Comparison of ENCODE assay signal across 29 cellular contexts in the genomic region with DNA sequence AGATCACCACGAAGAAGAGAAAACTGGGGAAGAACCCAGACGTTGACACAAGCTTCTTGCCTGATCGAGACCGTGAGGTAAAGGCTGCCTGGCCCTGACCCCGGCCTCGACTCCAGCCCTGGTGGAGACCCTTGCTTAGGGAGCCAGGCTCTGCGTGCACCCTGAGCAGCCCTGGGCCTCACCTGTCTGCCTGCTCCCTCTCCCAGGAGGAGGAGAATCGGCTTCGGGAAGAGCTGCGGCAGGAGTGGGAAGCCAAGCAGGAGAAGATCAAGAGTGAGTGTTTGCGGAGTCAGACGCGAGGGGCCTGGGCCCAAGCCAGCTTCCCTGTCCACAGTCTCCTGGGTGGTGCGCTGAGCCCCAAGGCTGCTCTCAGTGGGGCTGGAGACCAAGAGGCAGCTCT.
"Had no signal": no experiment of that assay in that cellular context is flagged by ENCODE, and none has a peak within 500 bp of the region (broad histone marks: within the 10 kb centered on the region; RNA-seq: fewer than 3 reads in every experiment).

No MANE protein-coding gene starts in this region.

- H3K36me3 ChIP-seq: transverse colon, uterus, vagina had no signal

- H3K4me3 Mint-ChIP-seq: stimulated activated effector memory CD8-positive, alpha-beta T cell treated with anti-CD3 and anti-CD28 coated beads, Interleukin-12 subunit alpha, Interleukin-12 subunit beta, amount 100 ng/mL, for 72 hours; stimulated activated memory B cell treated with anti-CD40 and anti-IgM and Interleukin-4, amounts not matched to agents 10 μg/mL and 1 μg/mL and 100 μg/mL, for 72 hours; stimulated activated naive B cell treated with anti-CD40 and anti-IgM and Interleukin-4, amounts not matched to agents 10 μg/mL and 1 μg/mL and 100 μg/mL, for 72 hours; stimulated activated naive CD8-positive, alpha-beta T cell treated with anti-CD3 and anti-CD28 coated beads, Interleukin-15, amount 100 ng/mL, for 72 hours; stimulated activated naive CD8-positive, alpha-beta T cell treated with anti-CD3 and anti-CD28 coated beads, Interleukin-15, Interleukin-2, amounts not matched to agents 100 ng/mL and 50 ng/mL, for 24 hours; type B pancreatic cell had no signal

- H3K9me3 ChIP-seq: stomach, suprapubic skin, testis, thoracic aorta, thyroid gland, tibial artery, tibial nerve, transverse colon, upper lobe of left lung, upper lobe of right lung, uterus, vagina had no signal

- H3K4me3 ChIP-seq: stomach, suprapubic skin, testis, thoracic aorta, thyroid gland, tibial artery, tibial nerve, transverse colon, upper lobe of left lung, upper lobe of right lung, uterus, vagina had no signal

- H3K4me1 ChIP-seq: uterus had no signal

- H3K36me3 Mint-ChIP-seq: type B pancreatic cell had no signal

- H3K27ac ChIP-seq: stomach, suprapubic skin, testis, thoracic aorta, thyroid gland, tibial artery, tibial nerve, transverse colon, upper lobe of left lung, upper lobe of right lung, uterus, vagina had no signal

- H3K27me3 Mint-ChIP-seq: stimulated activated memory B cell treated with anti-CD40 and anti-IgM and Interleukin-4, amounts not matched to agents 10 μg/mL and 1 μg/mL and 100 μg/mL, for 72 hours; stimulated activated naive B cell treated with anti-CD40 and anti-IgM and Interleukin-4, amounts not matched to agents 10 μg/mL and 1 μg/mL and 100 μg/mL, for 72 hours; stimulated activated naive CD8-positive, alpha-beta T cell treated with anti-CD3 and anti-CD28 coated beads, Interleukin-15, amount 100 ng/mL, for 72 hours; stimulated activated naive CD8-positive, alpha-beta T cell treated with anti-CD3 and anti-CD28 coated beads, Interleukin-15, Interleukin-2, amounts not matched to agents 100 ng/mL and 50 ng/mL, for 24 hours; type B pancreatic cell had no signal

- DNase-seq: stimulated activated CD4-positive, alpha-beta T cell treated with anti-CD3 and anti-CD28 coated beads, Interleukin-2, amount 100 ng/mL, for 48 hours; stimulated activated CD4-positive, alpha-beta T cell treated with anti-CD3 and anti-CD28 coated beads, Interleukin-4, amount 100 ng/mL, for 1 hour; stimulated activated CD4-positive, alpha-beta T cell treated with anti-CD3 and anti-CD28 coated beads, Interleukin-4, amount 100 ng/mL, for 24 hours; stimulated activated CD4-positive, alpha-beta T cell treated with anti-CD3 and anti-CD28 coated beads, Interleukin-4, amount 100 ng/mL, for 4 hours; stimulated activated CD8-positive, alpha-beta memory T cell treated with anti-CD3 and anti-CD28 coated beads, Interleukin-4, amount 100 ng/mL, for 48 hours; stimulated activated naive B cell treated with anti-CD40 and anti-IgM and Interleukin-4, amounts not matched to agents 10 μg/mL and 1 μg/mL and 100 μg/mL, for 72 hours; stimulated activated naive CD4-positive, alpha-beta T cell; stimulated activated naive CD4-positive, alpha-beta T cell treated with Interleukin-2 at 50 U/mL for 16 hours; stimulated activated naive CD8-positive, alpha-beta T cell treated with anti-CD3 and anti-CD28 coated beads, Interleukin-15, amount 100 ng/mL, for 72 hours; stimulated activated naive CD8-positive, alpha-beta T cell treated with anti-CD3 and anti-CD28 coated beads, Interleukin-15, Interleukin-2, amounts not matched to agents 100 U/mL and 50 U/mL, for 24 hours; stomach; substantia nigra; testis; thyroid gland; tibial artery; transverse colon; trophoblast cell; upper lobe of left lung; upper lobe of right lung; uterus had no signal

- H3K27ac Mint-ChIP-seq: stimulated activated effector memory CD8-positive, alpha-beta T cell treated with anti-CD3 and anti-CD28 coated beads, Interleukin-12 subunit alpha, Interleukin-12 subunit beta, amount 100 ng/mL, for 72 hours; stimulated activated memory B cell treated with anti-CD40 and anti-IgM and Interleukin-4, amounts not matched to agents 10 μg/mL and 1 μg/mL and 100 μg/mL, for 72 hours; stimulated activated naive B cell treated with anti-CD40 and anti-IgM and Interleukin-4, amounts not matched to agents 10 μg/mL and 1 μg/mL and 100 μg/mL, for 72 hours; stimulated activated naive CD8-positive, alpha-beta T cell treated with anti-CD3 and anti-CD28 coated beads, Interleukin-15, amount 100 ng/mL, for 72 hours; stimulated activated naive CD8-positive, alpha-beta T cell treated with anti-CD3 and anti-CD28 coated beads, Interleukin-15, Interleukin-2, amounts not matched to agents 100 ng/mL and 50 ng/mL, for 24 hours; type B pancreatic cell had no signal

- H3K9me3 Mint-ChIP-seq: stimulated activated effector memory CD8-positive, alpha-beta T cell treated with anti-CD3 and anti-CD28 coated beads, Interleukin-12 subunit alpha, Interleukin-12 subunit beta, amount 100 ng/mL, for 72 hours; stimulated activated memory B cell treated with anti-CD40 and anti-IgM and Interleukin-4, amounts not matched to agents 10 μg/mL and 1 μg/mL and 100 μg/mL, for 72 hours; stimulated activated naive B cell treated with anti-CD40 and anti-IgM and Interleukin-4, amounts not matched to agents 10 μg/mL and 1 μg/mL and 100 μg/mL, for 72 hours; stimulated activated naive CD8-positive, alpha-beta T cell treated with anti-CD3 and anti-CD28 coated beads, Interleukin-15, amount 100 ng/mL, for 72 hours; stimulated activated naive CD8-positive, alpha-beta T cell treated with anti-CD3 and anti-CD28 coated beads, Interleukin-15, Interleukin-2, amounts not matched to agents 100 ng/mL and 50 ng/mL, for 24 hours; type B pancreatic cell had no signal

- FAIRE-seq: urothelium cell line had no signal
